In genomic region chr7:131071786-131072504, GRCh38 we compare ENCODE assay signal across 8 cellular contexts.
DNase-seq lines count a peak whose midpoint lies in the region; TF ChIP-seq lines count a peak whose summit lies in the region.

No MANE protein-coding gene starts in this region.

- no peak overlapping the region for H3K14ac ChIP-seq in neuronal stem cell (ENCODE audit: low read length)

- H2BK12ac ChIP-seq in neuronal stem cell (ENCODE audit: low read length), result no peak overlapping the region

- H3K9me3 ChIP-seq in thyroid gland, result no peaks in the 10 kb centered on the region
- H3K9me3 ChIP-seq in neuronal stem cell (replicated peaks in 1 of 2; ENCODE audit: control insufficient read depth in 2 of 2, insufficient read depth in 1 of 2, low read depth in 1 of 2, low read length in 2 of 2), result no peaks in the 10 kb centered on the region

- no peak overlapping the region for H4K91ac ChIP-seq in neuronal stem cell (ENCODE audit: low read depth, low read length, poor library complexity)

- no peak overlapping the region for H2AFZ ChIP-seq in neuronal stem cell (ENCODE audit: low read length)

- H3K36me3 ChIP-seq in GM06990 (ENCODE audit: control insufficient read depth, insufficient read depth, low read length) (peaks cover 2% of the 10 kb centered on the region), thyroid gland (no peaks in the 10 kb centered on the region), neuronal stem cell (replicated peaks in 1 of 2; ENCODE audit: control insufficient read depth in 2 of 2, insufficient read depth in 2 of 2, low read length in 2 of 2) (no peaks in the 10 kb centered on the region)

- H3K4me2 ChIP-seq in neuronal stem cell (ENCODE audit: insufficient read depth, low read length, poor library complexity, severe bottlenecking), result no peak overlapping the region

- in situ Hi-C loops in astrocyte of the cerebellum (cut with HindIII; ENCODE audit: low sequenced_read_pairs), result no loop called here

- no peak overlapping the region for H3K18ac ChIP-seq in neuronal stem cell (ENCODE audit: low read length)

- no peak overlapping the region for H2BK120ac ChIP-seq in neuronal stem cell (ENCODE audit: low read depth, low read length)

- H4K8ac ChIP-seq in neuronal stem cell (ENCODE audit: low read depth, low read length), result no peak overlapping the region

- no peak overlapping the region for H2AK5ac ChIP-seq in neuronal stem cell (ENCODE audit: low read depth, low read length)

- H3K27ac ChIP-seq in thyroid gland, result peak overlapping the region in 2 of 3 donors; percentile 44 to 67
- H3K27ac ChIP-seq in neuronal stem cell (replicated peaks; ENCODE audit: low read length), result no peak overlapping the region

- H2BK15ac ChIP-seq in neuronal stem cell (ENCODE audit: low read length), result no peak overlapping the region

- H2BK5ac ChIP-seq in neuronal stem cell (ENCODE audit: low read length), result no peak overlapping the region

- H3K27me3 ChIP-seq in GM06990 (replicated peaks; ENCODE audit: control insufficient read depth, insufficient read depth, low read length) (no peaks in the 10 kb centered on the region), thyroid gland (no peaks in the 10 kb centered on the region), neuronal stem cell (ENCODE audit: control insufficient read depth in 3 of 3, insufficient read depth in 3 of 3, low read depth in 1 of 3, low read length in 3 of 3) (no peaks in the 10 kb centered on the region)

- H3K4ac ChIP-seq in neuronal stem cell (ENCODE audit: low read length), result no peak overlapping the region

- 50 to 54% methylated on average over 10 of the region's 10 CpGs for WGBS in thyroid gland, 2 donors
- WGBS in neuronal stem cell (ENCODE audit: extremely low coverage in 2 of 2, insufficient read length in 2 of 2, insufficient replicate concordance in 1 of 2), 2 donors, result no CpG with 5 or more reads among the region's 10 CpGs

- intact Hi-C loops in thyroid gland (cut with DNase I), result no loop called here

- no peak overlapping the region for H3K9ac ChIP-seq in neuronal stem cell (ENCODE audit: low read depth, low read length, poor library complexity)

- no peak for DNase-seq in GM06990 (ENCODE audit: extremely low read depth, insufficient read length)
- peak; percentile 27 for DNase-seq in NCI-H2196 treated with DMSO at 0.1 percent for 48 hours (lab: John Stamatoyannopoulos, UW; ENCODE audit: unreplicated experiment)
- DNase-seq in astrocyte of the cerebellum (ENCODE audit: low read depth), result peak; percentile 72
- DNase-seq in kidney glomerular epithelial cell (lab: John Stamatoyannopoulos, UW), result peak; percentile 6
- no peak for DNase-seq in thyroid gland
- no peak for DNase-seq in islet precursor cell
- DNase-seq in GM10266 (ENCODE audit: extremely low spot score), result no peak
- DNase-seq in neuronal stem cell (ENCODE audit: low spot score), result no peak

- no peak overlapping the region; the same call in 1 of the 2 replicates for H3K4me3 ChIP-seq in GM06990 (replicated peaks; ENCODE audit: low read depth, low read length)
- peak overlapping the region; percentile 2 for H3K4me3 ChIP-seq in astrocyte of the cerebellum (ENCODE audit: low read depth, low read length)
- no peak overlapping the region for H3K4me3 ChIP-seq in thyroid gland (replicated peaks in 1 of 3)
- H3K4me3 ChIP-seq in neuronal stem cell (ENCODE audit: low read length in 2 of 2), result no peak overlapping the region

- TF ChIP-seq POLR2A in thyroid gland (IDR thresholded peaks at IDR 0.05), result no peak

- no peak overlapping the region for H3K23ac ChIP-seq in neuronal stem cell (ENCODE audit: low read depth, low read length, poor library complexity)

- H3K4me1 ChIP-seq in thyroid gland (peaks cover 34 to 59% of the 10 kb centered on the region in 2 donors), neuronal stem cell (ENCODE audit: control insufficient read depth in 2 of 2, insufficient read depth in 1 of 2, low read depth in 1 of 2, low read length in 2 of 2) (peaks cover 2% of the 10 kb centered on the region in 2 donors)

- no peaks in the 10 kb centered on the region for H3K79me1 ChIP-seq in neuronal stem cell (ENCODE audit: low read depth, low read length)

- TF ChIP-seq CTCF in GM06990 (IDR thresholded peaks at IDR 0.05; ENCODE audit: insufficient read depth, low read length, poor library complexity, severe bottlenecking) (peak; percentile 35), astrocyte of the cerebellum (IDR thresholded peaks at IDR 0.05; ENCODE audit: low read depth, low read length, missing control alignments) (no peak), thyroid gland (IDR thresholded peaks at IDR 0.05) (peak in 3 of 6 experiments; percentile 21 to 31 (median 25)), GM10266 (IDR thresholded peaks at IDR 0.05; ENCODE audit: control insufficient read depth, insufficient read depth, low read depth, missing control alignments) (no peak)

Comparison
In these comparisons a context has a peak if more than half of its experiments do, and no peak if none do; other contexts are left out.
1. DNase-seq: peak in NCI-H2196 treated with DMSO at 0.1 percent for 48 hours (single experiment), astrocyte of the cerebellum (single experiment) and kidney glomerular epithelial cell (single experiment); none in GM06990 (single experiment), thyroid gland (0 of 2), islet precursor cell (single experiment), GM10266 (single experiment) and neuronal stem cell (single experiment).